13 cellular contexts compared by ENCODE assay signal in the genomic region with DNA sequence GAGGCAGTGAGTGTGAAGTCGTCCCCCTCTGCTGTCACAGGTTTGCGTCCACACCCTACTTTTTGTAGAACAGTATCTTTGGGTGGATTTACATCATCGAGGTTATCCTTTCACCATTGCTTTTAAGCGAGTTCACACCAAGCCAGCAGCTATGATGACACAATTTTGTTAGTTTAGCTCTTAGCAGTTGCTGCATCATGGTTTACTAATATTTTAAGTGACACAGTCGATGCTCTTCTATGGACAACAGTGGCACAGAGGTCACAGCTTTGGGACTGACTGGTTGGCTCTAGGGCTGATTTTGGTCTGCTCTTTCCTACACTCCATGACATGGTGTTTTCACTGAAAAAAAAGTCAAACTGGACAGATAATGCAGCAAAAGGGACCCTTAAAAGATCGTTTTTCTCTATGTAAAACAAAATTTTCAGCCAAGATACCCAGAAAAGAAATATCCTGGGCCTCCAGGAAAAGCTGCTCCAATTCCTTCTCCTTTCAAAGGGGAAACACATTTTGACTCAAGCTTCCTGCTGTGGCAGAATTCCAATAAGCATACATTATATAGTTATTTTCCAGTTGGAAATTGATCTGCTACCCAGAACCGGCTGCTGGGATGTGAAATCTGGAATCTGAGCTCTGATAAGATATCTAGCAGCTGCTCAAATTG.
DNase-seq lines count a peak whose midpoint lies in the region; ATAC-seq and TF ChIP-seq lines count a peak whose summit lies in the region.
"Had no signal": no experiment of that assay in that cellular context is flagged by ENCODE, and none has a peak within 500 bp of the region (broad histone marks: within the 10 kb centered on the region; RNA-seq: fewer than 3 reads in every experiment).

No MANE protein-coding gene starts in this region.

- peaks cover 60 to 75% (median 64%) of the 10 kb centered on the region in 3 donors for H3K36me3 ChIP-seq in tibial artery

- no peak for ATAC-seq in left lobe of liver
- ATAC-seq in esophagus mucosa: no peak
- ATAC-seq in GM21447 (IDR thresholded peaks at IDR 0.05; ENCODE audit: unreplicated experiment): no peak
- ATAC-seq: mucosa of descending colon had no signal

- peaks cover 5% of the 10 kb centered on the region for H3K36me3 Mint-ChIP-seq in activated naive CD4-positive, alpha-beta T cell treated with anti-CD3 and anti-CD28 coated beads, Interleukin-2, amount 50 U/mL, for 24 hours
- H3K36me3 Mint-ChIP-seq in brain: peaks cover 78% of the 10 kb centered on the region

- peak overlapping the region; percentile 68 for H3K27ac Mint-ChIP-seq in activated naive CD4-positive, alpha-beta T cell treated with anti-CD3 and anti-CD28 coated beads, Interleukin-2, amount 50 U/mL, for 24 hours
- peak overlapping the region in 4 of 5 experiments; percentile 20 to 92 (median 78) for H3K27ac Mint-ChIP-seq in brain

- no peaks in the 10 kb centered on the region for H3K27me3 ChIP-seq in tibial artery

- H3K9me3 Mint-ChIP-seq in activated naive CD4-positive, alpha-beta T cell treated with anti-CD3 and anti-CD28 coated beads, Interleukin-2, amount 50 U/mL, for 24 hours: no peaks in the 10 kb centered on the region
- H3K9me3 Mint-ChIP-seq in brain: peaks cover 0 to 6% (median 0%) of the 10 kb centered on the region in 5 experiments

- H3K27ac ChIP-seq in tibial artery: peak overlapping the region; percentile 92 to 93

- DNase-seq in activated naive CD4-positive, alpha-beta T cell (lab: John Stamatoyannopoulos, UW): no peak
- DNase-seq in left lobe of liver (ENCODE audit: low spot score) (peak; percentile 18), tibial artery (peak in 1 of 2 donors; percentile 13), HuH-7 (ENCODE audit: low spot score) (no peak)
- DNase-seq: activated CD4-positive, alpha-beta T cell treated with anti-CD3 and anti-CD28 coated beads, Interleukin-2, amount 50 U/mL, for 4 hours; DMS79 treated with DMSO at 0.1 percent for 48 hours; KG1; mucosa of descending colon; NCI-H187 treated with DMSO at 0.1 percent for 48 hours had no signal

- H3K27me3 Mint-ChIP-seq in activated naive CD4-positive, alpha-beta T cell treated with anti-CD3 and anti-CD28 coated beads, Interleukin-2, amount 50 U/mL, for 24 hours: no peaks in the 10 kb centered on the region
- no peaks in the 10 kb centered on the region for H3K27me3 Mint-ChIP-seq in brain

- H3K4me3 Mint-ChIP-seq in activated naive CD4-positive, alpha-beta T cell treated with anti-CD3 and anti-CD28 coated beads, Interleukin-2, amount 50 U/mL, for 24 hours: no peak overlapping the region
- H3K4me3 Mint-ChIP-seq in brain: no peak overlapping the region

- TF ChIP-seq CTCF in brain (conservative IDR thresholded peaks at IDR 0.05) (no peak), tibial artery (IDR thresholded peaks at IDR 0.05) (no peak)

- H3K4me3 ChIP-seq in tibial artery: no peak overlapping the region
- H3K4me3 ChIP-seq: mucosa of descending colon had no signal

- H3K4me1 ChIP-seq in tibial artery: peaks cover 0 to 77% (median 38%) of the 10 kb centered on the region in 4 donors

- no peaks in the 10 kb centered on the region for H3K9me3 ChIP-seq in tibial artery
- H3K9me3 ChIP-seq: mucosa of descending colon had no signal

- H3K4me1 Mint-ChIP-seq in activated naive CD4-positive, alpha-beta T cell treated with anti-CD3 and anti-CD28 coated beads, Interleukin-2, amount 50 U/mL, for 24 hours: no peaks in the 10 kb centered on the region
- no peaks in the 10 kb centered on the region for H3K4me1 Mint-ChIP-seq in brain

- intact Hi-C loops in tibial artery (cut with DNase I; ENCODE audit: low total_unique reads): loop anchor here (10.0 kb wide), 1 partner anchor 385 kb away; no protein-coding TSS in a partner anchor
